Comparison of ENCODE assay signal across 23 cellular contexts in the genomic region with DNA sequence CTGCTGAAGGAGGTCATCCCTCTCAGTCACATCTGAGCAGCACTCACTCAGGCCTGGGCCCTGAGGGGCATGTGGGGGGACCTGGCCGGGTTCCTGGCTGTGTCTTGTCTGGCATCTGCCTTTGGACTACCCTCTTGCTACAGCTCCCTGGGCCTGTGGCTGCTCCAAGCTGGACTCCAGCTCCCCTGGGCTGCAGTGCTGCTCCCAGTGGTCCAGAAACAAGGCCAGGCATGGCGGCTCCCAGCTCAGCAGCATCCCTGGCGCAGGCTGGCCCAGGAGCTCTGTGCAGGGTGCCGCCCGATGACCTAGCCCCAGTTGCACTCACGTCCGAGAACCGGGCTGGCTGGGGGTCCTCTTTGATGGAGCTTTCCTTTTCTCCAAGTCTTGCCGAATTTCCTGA. TPM values are rescaled to one million over a fixed set of nuclear protein-coding genes. Genes with fewer than 3 reads are reported as not detected.
DNase-seq lines count a peak whose midpoint lies in the region; ATAC-seq and TF ChIP-seq lines count a peak whose summit lies in the region.
"Had no signal": no experiment of that assay in that cellular context is flagged by ENCODE, and none has a peak within 500 bp of the region (broad histone marks: within the 10 kb centered on the region; RNA-seq: fewer than 3 reads in every experiment).

No MANE protein-coding gene starts in this region.

- H3K27ac Mint-ChIP-seq in stimulated activated effector memory CD8-positive, alpha-beta T cell treated with anti-CD3 and anti-CD28 coated beads, Interleukin-12 subunit alpha, Interleukin-12 subunit beta, amount 100 ng/mL, for 72 hours = peak overlapping the region; percentile 8
- H3K27ac Mint-ChIP-seq: CD4-positive, CD25-positive, alpha-beta regulatory T cell; HFFc6 had no signal

- ATAC-seq in heart left ventricle (no peak), DND-41 (ENCODE audit: insufficient read depth, low read depth) (no peak), GM19463 (IDR thresholded peaks at IDR 0.05; ENCODE audit: unreplicated experiment) (no peak)
- no peak for ATAC-seq in stimulated activated effector memory CD8-positive, alpha-beta T cell treated with anti-CD3 and anti-CD28 coated beads, Interleukin-12 subunit alpha, Interleukin-12 subunit beta, amount 100 ng/mL, for 72 hours

- no peaks in the 10 kb centered on the region for H4K20me1 ChIP-seq in DND-41 (ENCODE audit: insufficient read depth, low read length)

- no peaks in the 10 kb centered on the region for H3K9me3 Mint-ChIP-seq in stimulated activated effector memory CD8-positive, alpha-beta T cell treated with anti-CD3 and anti-CD28 coated beads, Interleukin-12 subunit alpha, Interleukin-12 subunit beta, amount 100 ng/mL, for 72 hours
- H3K9me3 Mint-ChIP-seq: HFFc6 had no signal

- H3K27me3 ChIP-seq in heart left ventricle (no peaks in the 10 kb centered on the region), DND-41 (ENCODE audit: insufficient read depth, low read length, poor library complexity) (no peaks in the 10 kb centered on the region), dorsolateral prefrontal cortex (no peaks in the 10 kb centered on the region), ascending aorta (no peaks in the 10 kb centered on the region)
- H3K27me3 ChIP-seq: BE2C had no signal

- TF ChIP-seq POLR2A in heart left ventricle (IDR thresholded peaks at IDR 0.05) = no peak

- no peak overlapping the region for H2AFZ ChIP-seq in DND-41 (ENCODE audit: low read depth, low read length)

- H3K4me1 ChIP-seq in heart left ventricle (peaks cover 7 to 86% (median 51%) of the 10 kb centered on the region in 12 donors), DND-41 (ENCODE audit: insufficient read depth, low read length) (peaks cover 79% of the 10 kb centered on the region), ascending aorta (peaks cover 4 to 5% of the 10 kb centered on the region in 2 donors)
- H3K4me1 ChIP-seq: HAP-1 had no signal

- H3K9me3 ChIP-seq in heart left ventricle = no peaks in the 10 kb centered on the region
- H3K9me3 ChIP-seq in DND-41 (ENCODE audit: insufficient read depth, low read length, severe bottlenecking) = no peaks in the 10 kb centered on the region
- H3K9me3 ChIP-seq in ascending aorta = no peaks in the 10 kb centered on the region
- H3K9me3 ChIP-seq: BE2C, HAP-1 had no signal

- DNase-seq in heart left ventricle (no peak), cardiac septum (ENCODE audit: low spot score) (no peak), DND-41 (no peak), dorsolateral prefrontal cortex (no peak), ascending aorta (ENCODE audit: low spot score in 2 of 2) (no peak)
- no peak for DNase-seq in stimulated activated effector memory CD8-positive, alpha-beta T cell treated with anti-CD3 and anti-CD28 coated beads, Interleukin-12 subunit alpha, Interleukin-12 subunit beta, amount 100 ng/mL, for 72 hours (ENCODE audit: low spot score in 2 of 2)
- DNase-seq in effector CD8-positive, alpha-beta T cell (lab: John Stamatoyannopoulos, UW) = no peak
- DNase-seq: BE2C; CD4-positive, CD25-positive, alpha-beta regulatory T cell; GOT3; HFFc6; IMR-90; KG1; MM.1S; NCI-H446 treated with DMSO at 0.1 percent for 48 hours; NCI-H526; NCI-H82; RPMI8226; SIG-M5 had no signal

- TF ChIP-seq CTCF in heart left ventricle (IDR thresholded peaks at IDR 0.05) = no peak
- TF ChIP-seq CTCF in DND-41 (IDR thresholded peaks at IDR 0.05; ENCODE audit: borderline replicate concordance, extremely low read depth, low read length, poor library complexity, severe bottlenecking) = no peak
- TF ChIP-seq CTCF in dorsolateral prefrontal cortex (IDR thresholded peaks at IDR 0.05 in 54 of 56, conservative IDR thresholded peaks at IDR 0.05 in 2 of 56; ENCODE audit: low read depth in 1 of 56, partially characterized antibody in 56 of 56) = no peak
- no peak for TF ChIP-seq CTCF in ascending aorta (IDR thresholded peaks at IDR 0.05)

- H3K27ac ChIP-seq in heart left ventricle (peak overlapping the region; percentile 21 to 94 (median 76)), DND-41 (ENCODE audit: low read length) (peak overlapping the region; percentile 57), dorsolateral prefrontal cortex (peak overlapping the region in 55 of 59 donors; percentile 18 to 93 (median 80)), ascending aorta (no peak overlapping the region)
- H3K27ac ChIP-seq: 22Rv1, SK-N-MC had no signal

- H3K36me3 Mint-ChIP-seq in stimulated activated effector memory CD8-positive, alpha-beta T cell treated with anti-CD3 and anti-CD28 coated beads, Interleukin-12 subunit alpha, Interleukin-12 subunit beta, amount 100 ng/mL, for 72 hours = peaks cover 23% of the 10 kb centered on the region
- H3K36me3 Mint-ChIP-seq: CD4-positive, CD25-positive, alpha-beta regulatory T cell had no signal

- H3K4me3 ChIP-seq in heart left ventricle (peak overlapping the region in 3 of 12 donors; percentile 4 to 26 (median 13)), DND-41 (ENCODE audit: low read depth in 1 of 2, low read length in 2 of 2) (no peak overlapping the region), dorsolateral prefrontal cortex (peak overlapping the region in 2 of 59 donors; percentile 2 to 24), ascending aorta (no peak overlapping the region)
- H3K4me3 ChIP-seq: HAP-1, SK-N-MC had no signal

- H3K9ac ChIP-seq in DND-41 (ENCODE audit: low read depth, low read length) = no peak overlapping the region

- no peak overlapping the region for H3K4me2 ChIP-seq in DND-41 (ENCODE audit: insufficient read depth, low read length)

- peaks cover 32% of the 10 kb centered on the region for H3K79me2 ChIP-seq in DND-41 (ENCODE audit: insufficient read depth, low read length)

- H3K36me3 ChIP-seq in heart left ventricle (peaks cover 0 to 33% (median 11%) of the 10 kb centered on the region in 9 donors), DND-41 (ENCODE audit: insufficient read depth, low read length) (peaks cover 32% of the 10 kb centered on the region), ascending aorta (peaks cover 15 to 18% of the 10 kb centered on the region in 2 donors)

- 68 to 89% (median 75%) methylated on average over 8 to 9 of the region's 9 CpGs for WGBS in heart left ventricle, 4 donors

- no peak overlapping the region for H3K4me3 Mint-ChIP-seq in stimulated activated effector memory CD8-positive, alpha-beta T cell treated with anti-CD3 and anti-CD28 coated beads, Interleukin-12 subunit alpha, Interleukin-12 subunit beta, amount 100 ng/mL, for 72 hours
- H3K4me3 Mint-ChIP-seq: CD4-positive, CD25-positive, alpha-beta regulatory T cell; HFFc6 had no signal

- peaks cover 33% of the 10 kb centered on the region for H3K4me1 Mint-ChIP-seq in stimulated activated effector memory CD8-positive, alpha-beta T cell treated with anti-CD3 and anti-CD28 coated beads, Interleukin-12 subunit alpha, Interleukin-12 subunit beta, amount 100 ng/mL, for 72 hours

- intact Hi-C loops in heart left ventricle (cut with DNase I) (loop anchor here in 7 of 10 donors (5.0 to 10.0 kb wide), 6 partner anchors 53 to 300 kb away; a partner anchor contains a TSS), cardiac septum (cut with DNase I) (loop anchor here (5.0 kb wide), 2 partner anchors 97 to 247 kb away; no protein-coding TSS in a partner anchor), dorsolateral prefrontal cortex (cut with DNase I) (loop anchor here (5.0 kb wide), 1 partner anchor 92 kb away; a partner anchor contains a TSS), ascending aorta (cut with DNase I) (no loop called here)

RNA-seq across cellular contexts. Expression of a gene that starts 5.3 kb away (rescaled TPM):
- 10 to 100 TPM in 2 of 9 donors, 1 to 10 TPM in 7; 7.4 to 13.6 (median 9.3) TPM for total RNA-seq in heart left ventricle
- 10 to 100 TPM in 1 of 2 donors, 1 to 10 TPM in 1; 9.0 to 11.9 TPM for polyA plus RNA-seq in heart left ventricle
- total RNA-seq in cardiac septum = 7.6 TPM
- total RNA-seq in dorsolateral prefrontal cortex = 10 to 100 TPM in 18 of 120 experiments, 1 to 10 TPM in 102; 3.3 to 15.3 (median 7.3) TPM
- 3.6 TPM for total RNA-seq in ascending aorta

RNA-seq across cellular contexts. Expression of a gene that starts 18.4 kb away (rescaled TPM):
- under 1 TPM in 7 of 9 donors, not detected in 2; 0.04 to 0.16 (median 0.13) TPM for total RNA-seq in heart left ventricle
- under 1 TPM; 0.03 to 0.04 TPM for polyA plus RNA-seq in heart left ventricle
- total RNA-seq in cardiac septum = 0.11 TPM
- under 1 TPM in 71 of 120 experiments, not detected in 49; 0.04 to 0.38 (median 0.10) TPM for total RNA-seq in dorsolateral prefrontal cortex
- not detected for total RNA-seq in ascending aorta
- total RNA-seq: CD4-positive, CD25-positive, alpha-beta regulatory T cell; HFFc6; IMR-90 had no signal

RNA-seq across cellular contexts. Expression of a gene that starts 23.0 kb away (rescaled TPM):
- total RNA-seq in heart left ventricle (10 to 100 TPM; 21.3 to 72.4 (median 25.3) TPM), cardiac septum (21.5 TPM), dorsolateral prefrontal cortex (10 to 100 TPM in 105 of 120 experiments, 1 to 10 TPM in 15; 5.5 to 42.2 (median 14.9) TPM), ascending aorta (55.3 TPM)
- 10 to 100 TPM; 15.5 to 34.8 TPM for polyA plus RNA-seq in heart left ventricle

RNA-seq across cellular contexts. Expression of a gene that starts 51.9 kb away (rescaled TPM):
- 1 to 10 TPM in 2 of 9 donors, under 1 TPM in 6, not detected in 1; 0.21 to 6.9 (median 0.64) TPM for total RNA-seq in heart left ventricle
- polyA plus RNA-seq in heart left ventricle = under 1 TPM; 0.19 to 0.62 TPM
- 0.32 TPM for total RNA-seq in cardiac septum
- 1 to 10 TPM in 12 of 120 experiments, under 1 TPM in 101, not detected in 7; 0.11 to 1.3 (median 0.53) TPM for total RNA-seq in dorsolateral prefrontal cortex
- not detected for total RNA-seq in ascending aorta

Comparison
In these comparisons a context has a peak if more than half of its experiments do, and no peak if none do; other contexts are left out.
1. H3K27ac ChIP-seq: peak in heart left ventricle (12 of 12), DND-41 (single experiment) and dorsolateral prefrontal cortex (55 of 59); none in ascending aorta (0 of 2).